Comparison of ENCODE assay signal across 8 cellular contexts in the genomic region with DNA sequence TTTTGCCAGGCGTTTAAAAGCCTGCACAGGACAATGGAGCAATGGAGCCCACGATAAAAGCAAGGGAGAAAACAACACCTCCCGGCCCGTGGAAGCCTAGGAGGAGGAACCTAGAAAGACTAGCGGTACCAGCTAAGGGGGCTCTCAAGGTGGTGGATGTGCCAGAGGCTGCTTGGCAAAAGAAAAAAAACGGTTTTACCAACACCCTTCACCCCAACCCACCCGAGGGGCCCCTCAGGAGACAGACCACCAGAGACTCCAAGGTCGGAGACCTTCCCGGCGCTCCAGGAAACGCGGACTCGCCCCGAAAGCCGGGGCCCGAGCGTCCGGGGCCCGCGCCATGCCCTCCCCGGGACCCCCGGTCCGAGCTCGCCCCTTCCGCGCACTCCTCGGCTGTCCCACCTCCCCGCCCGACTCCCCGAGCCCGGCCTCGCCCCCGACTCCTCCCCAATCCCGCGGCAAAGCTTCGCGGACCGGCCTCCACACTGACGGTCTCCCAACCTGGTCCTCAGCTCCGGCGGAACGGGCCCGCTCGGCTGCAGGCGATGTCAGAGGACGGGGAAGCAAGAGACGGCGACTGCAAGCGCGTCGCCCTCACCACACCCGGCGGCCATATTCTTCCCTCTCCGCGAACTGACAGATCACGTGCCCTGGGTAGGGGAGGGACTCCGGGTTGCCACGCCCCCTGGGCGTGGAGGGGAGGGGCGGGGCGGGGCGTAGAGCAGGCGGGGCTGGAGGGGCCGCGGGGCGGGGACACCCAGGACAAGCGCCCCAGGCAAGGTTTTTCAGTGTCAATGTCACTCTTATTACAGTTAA. TPM values are rescaled to one million over a fixed set of nuclear protein-coding genes. Genes with fewer than 3 reads are reported as not detected.
DNase-seq lines count a peak whose midpoint lies in the region; ATAC-seq, FAIRE-seq and TF ChIP-seq lines count a peak whose summit lies in the region.

A gene (minus strand): TSS at position 635 of the 816 bp plus-strand sequence. CDS start 10,520 bp downstream, outside the sequence.

- DNase-seq in GM10248 (ENCODE audit: extremely low spot score): peak; percentile 99
- peak; percentile 64 for DNase-seq in HFFc6
- peak; percentile 90 for DNase-seq in NB4 (ENCODE audit: low read depth)
- peak; percentile 85 for DNase-seq in activated naive CD8-positive, alpha-beta T cell treated with anti-CD3 and anti-CD28 coated beads, Interleukin-2, amount 10 ng/mL, durations not matched to agents 7 days and 5 days
- peak; percentile 93 for DNase-seq in Right ventricle myocardium inferior (ENCODE audit: missing footprints)
- DNase-seq in pancreas: peak; percentile 77 to 95 (median 89)
- DNase-seq in thyroid gland: peak; percentile 73 to 81

- H3K27ac ChIP-seq in SU-DHL-6 (ENCODE audit: low read depth, low read length) (no peak within 1 kb of the TSS), pancreas (peak within 1 kb of the TSS; percentile 55 to 76 (median 74)), thyroid gland (peak within 1 kb of the TSS; percentile 59 to 88 (median 67))

- peak; percentile 87 for ATAC-seq in activated naive CD8-positive, alpha-beta T cell treated with anti-CD3 and anti-CD28 coated beads, Interleukin-2, amount 10 ng/mL, durations not matched to agents 7 days and 5 days (ENCODE audit: low read depth)
- ATAC-seq in Right ventricle myocardium inferior (peak; percentile 96), pancreas (peak; percentile 98 to 99 (median 98))

- TF ChIP-seq CTCF in GM10248 (IDR thresholded peaks at IDR 0.05; ENCODE audit: control extremely low read depth, extremely low read depth, low read depth, missing control alignments) (no peak), HFFc6 (IDR thresholded peaks at IDR 0.05) (no peak), NB4 (IDR thresholded peaks at IDR 0.05; ENCODE audit: low read depth, low read length) (no peak), SU-DHL-6 (IDR thresholded peaks at IDR 0.05; ENCODE audit: insufficient read depth, low read length, poor library complexity, severe bottlenecking) (no peak), pancreas (IDR thresholded peaks at IDR 0.05) (no peak), thyroid gland (IDR thresholded peaks at IDR 0.05) (no peak)

- TF ChIP-seq POLR2A in NB4 (IDR thresholded peaks at IDR 0.05; ENCODE audit: extremely low read depth, insufficient read length) (peak; percentile 78), thyroid gland (IDR thresholded peaks at IDR 0.05) (peak in 1 of 2 donors; percentile 90)

- H3K9me2 ChIP-seq in SU-DHL-6 (replicated peaks; ENCODE audit: insufficient read depth, low read length): no peaks in the 10 kb centered on the region

- CTCF ChIA-PET in GM10248 (lab: Yijun Ruan, JAX): no interaction called here

- intact Hi-C loops in Right ventricle myocardium inferior (cut with DNase I): no loop called here
- intact Hi-C loops in pancreas (cut with DNase I): no loop called here
- intact Hi-C loops in thyroid gland (cut with DNase I): no loop called here

- peak within 1 kb of the TSS; percentile 89 for H3K4me2 ChIP-seq in SU-DHL-6 (ENCODE audit: low read depth, low read length, poor library complexity, severe bottlenecking)

- no peaks in the 10 kb centered on the region for H3K79me2 ChIP-seq in SU-DHL-6 (ENCODE audit: insufficient read depth, low read length)

- H2AFZ ChIP-seq in SU-DHL-6 (ENCODE audit: low read depth, low read length, severe bottlenecking): peak within 1 kb of the TSS; percentile 94

- H3K9ac ChIP-seq in SU-DHL-6 (ENCODE audit: low read length): peak within 1 kb of the TSS; percentile 76

- 0 out of 2 replicates have a peak, but pooled peaks cover 7% of the 10 kb centered on the region for H4K20me1 ChIP-seq in SU-DHL-6 (ENCODE audit: low read depth, low read length)

- WGBS in pancreas, 2 donors: 1% methylated on average over 61 to 67 of the region's 67 CpGs
- WGBS in thyroid gland, 2 donors: 0 to 1% methylated on average over 21 to 37 of the region's 67 CpGs

- peak within 1 kb of the TSS; percentile 89 for H3K27ac Mint-ChIP-seq in HFFc6
- peak within 1 kb of the TSS; percentile 100 for H3K27ac Mint-ChIP-seq in activated naive CD8-positive, alpha-beta T cell treated with anti-CD3 and anti-CD28 coated beads, Interleukin-2, amount 10 ng/mL, durations not matched to agents 7 days and 5 days

- no peaks in the 10 kb centered on the region for H3K27me3 ChIP-seq in SU-DHL-6 (ENCODE audit: low read length)
- no peaks in the 10 kb centered on the region for H3K27me3 ChIP-seq in pancreas
- H3K27me3 ChIP-seq in thyroid gland: no peaks in the 10 kb centered on the region

- H3K4me3 ChIP-seq in NB4 (ENCODE audit: low read depth, low read length) (peak within 1 kb of the TSS; percentile 84), SU-DHL-6 (ENCODE audit: insufficient read depth, low read length, poor library complexity, severe bottlenecking) (peak within 1 kb of the TSS; percentile 87), pancreas (peak within 1 kb of the TSS; percentile 66 to 97 (median 87)), thyroid gland (replicated peaks in 1 of 3) (peak within 1 kb of the TSS; percentile 79 to 100 (median 88))

- H3K27me3 Mint-ChIP-seq in HFFc6 (ENCODE audit: insufficient read depth): peaks cover 9% of the 10 kb centered on the region
- no peaks in the 10 kb centered on the region for H3K27me3 Mint-ChIP-seq in activated naive CD8-positive, alpha-beta T cell treated with anti-CD3 and anti-CD28 coated beads, Interleukin-2, amount 10 ng/mL, durations not matched to agents 7 days and 5 days

- H3K36me3 Mint-ChIP-seq in HFFc6 (ENCODE audit: low read depth): no peaks in the 10 kb centered on the region
- peaks cover 17% of the 10 kb centered on the region for H3K36me3 Mint-ChIP-seq in activated naive CD8-positive, alpha-beta T cell treated with anti-CD3 and anti-CD28 coated beads, Interleukin-2, amount 10 ng/mL, durations not matched to agents 7 days and 5 days

- H3K4me1 Mint-ChIP-seq in HFFc6 (ENCODE audit: low read depth): peaks cover 29% of the 10 kb centered on the region
- peaks cover 29% of the 10 kb centered on the region for H3K4me1 Mint-ChIP-seq in activated naive CD8-positive, alpha-beta T cell treated with anti-CD3 and anti-CD28 coated beads, Interleukin-2, amount 10 ng/mL, durations not matched to agents 7 days and 5 days

- peak within 1 kb of the TSS; percentile 96 for H3K4me3 Mint-ChIP-seq in HFFc6
- peak within 1 kb of the TSS; percentile 99 for H3K4me3 Mint-ChIP-seq in activated naive CD8-positive, alpha-beta T cell treated with anti-CD3 and anti-CD28 coated beads, Interleukin-2, amount 10 ng/mL, durations not matched to agents 7 days and 5 days

- H3K4me1 ChIP-seq in pancreas: peaks cover 0 to 11% (median 7%) of the 10 kb centered on the region in 3 donors
- peaks cover 22 to 25% of the 10 kb centered on the region in 2 donors for H3K4me1 ChIP-seq in thyroid gland

- H3F3A ChIP-seq in SU-DHL-6 (ENCODE audit: insufficient read depth): no peaks in the 10 kb centered on the region

- H3K36me3 ChIP-seq in SU-DHL-6 (ENCODE audit: low read length) (no peaks in the 10 kb centered on the region), pancreas (no peaks in the 10 kb centered on the region), thyroid gland (no peaks in the 10 kb centered on the region)

- H3K9me3 ChIP-seq in SU-DHL-6 (ENCODE audit: insufficient read depth, low read length) (no peaks in the 10 kb centered on the region), pancreas (no peaks in the 10 kb centered on the region), thyroid gland (no peaks in the 10 kb centered on the region)

- FAIRE-seq in pancreas (lab: Jason Lieb, UNC): no peak

- no peaks in the 10 kb centered on the region for H3K9me3 Mint-ChIP-seq in HFFc6
- no peaks in the 10 kb centered on the region for H3K9me3 Mint-ChIP-seq in activated naive CD8-positive, alpha-beta T cell treated with anti-CD3 and anti-CD28 coated beads, Interleukin-2, amount 10 ng/mL, durations not matched to agents 7 days and 5 days

- POLR2A ChIA-PET in GM10248 (lab: Yijun Ruan, JAX): no interaction called here
- POLR2A ChIA-PET in activated naive CD8-positive, alpha-beta T cell treated with anti-CD3 and anti-CD28 coated beads, Interleukin-2, amount 10 ng/mL, durations not matched to agents 7 days and 5 days (lab: Charles Lee): interaction anchor here (0.7 kb wide), 2 partner anchors 155 to 1768 kb away, joined by 3 to 4 read pairs; a partner anchor contains a TSS

RNA-seq across cellular contexts. Expression of the gene that starts here (rescaled TPM):
- total RNA-seq in HFFc6 (2021; fragmentation: NEBNext Ultra II Directional; extraction: Animal tissue kit (Norgen Biotek cat#: 25700)): 10 to 100 TPM; 34.5 to 42.2 (median 38.2) TPM
- total RNA-seq in activated naive CD8-positive, alpha-beta T cell treated with anti-CD3 and anti-CD28 coated beads, Interleukin-2, amount 10 ng/mL, durations not matched to agents 7 days and 5 days: 10 to 100 TPM; 38.0 to 39.4 TPM
- total RNA-seq in Right ventricle myocardium inferior (49.0 TPM), pancreas (10 to 100 TPM; 16.3 to 34.3 (median 18.8) TPM), thyroid gland (100 to 1,000 TPM in 1 of 4 donors, 10 to 100 TPM in 3; 74.0 to 140 (median 79.3) TPM)
- 10 to 100 TPM in 1 of 2 donors, 1 to 10 TPM in 1; 8.5 to 17.8 TPM for polyA plus RNA-seq in pancreas
